15 cellular contexts compared by ENCODE assay signal in the genomic region with DNA sequence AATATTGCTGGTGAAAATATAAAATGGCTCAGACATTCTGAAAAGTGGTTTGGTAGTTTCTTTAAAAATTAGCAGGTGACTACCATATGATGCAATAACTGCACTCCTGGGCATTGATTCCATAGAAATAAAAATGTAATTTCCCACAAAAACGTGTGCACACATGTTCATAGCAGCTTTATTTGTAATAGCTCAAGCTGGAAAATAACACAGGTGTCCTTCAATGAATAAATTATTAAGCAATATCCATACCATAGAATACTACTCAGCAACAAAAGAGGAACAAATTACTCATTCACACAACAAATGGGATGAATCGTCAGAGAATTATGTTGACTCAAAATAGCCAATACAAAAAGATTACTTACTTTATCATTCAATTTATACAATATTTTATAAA.
A peak's percentile ranks its signal among the peaks of the same experiment; 100 is the strongest.
DNase-seq lines count a peak whose midpoint lies in the region; ATAC-seq and TF ChIP-seq lines count a peak whose summit lies in the region.
"Had no signal": no experiment of that assay in that cellular context is flagged by ENCODE, and none has a peak within 500 bp of the region (broad histone marks: within the 10 kb centered on the region; RNA-seq: fewer than 3 reads in every experiment).

No MANE protein-coding gene starts in this region.

- dilution Hi-C loops in mammary epithelial cell (cut with HindIII; ENCODE audit: low sequenced_read_pairs) = no loop called here

- in situ Hi-C loops in mammary epithelial cell (cut with MboI; ENCODE audit: low sequenced_read_pairs in 2 of 2) = no loop called here

- WGBS in mammary epithelial cell (ENCODE audit: low coverage, missing lambda C conversion rate) = 4% methylated on average over 2 of the region's 2 CpGs

- H4K20me1 ChIP-seq in mammary epithelial cell (ENCODE audit: insufficient read depth, low read length) = no peaks in the 10 kb centered on the region

- no peaks in the 10 kb centered on the region for H3K9me3 ChIP-seq in mammary epithelial cell (replicated peaks; ENCODE audit: insufficient read depth, low read length)
- H3K9me3 ChIP-seq: Peyer's patch had no signal

- no peak for ATAC-seq in HG03342 (IDR thresholded peaks at IDR 0.05; ENCODE audit: unreplicated experiment)
- ATAC-seq: GM12878 had no signal

- no peaks in the 10 kb centered on the region for H3K79me2 ChIP-seq in mammary epithelial cell (ENCODE audit: insufficient read depth, low read length)

- intact Hi-C loops in mammary epithelial cell (cut with micrococcal nuclease) = loop anchor here (2.0 kb wide), 1 partner anchor 23 kb away; no protein-coding TSS in a partner anchor

- H2AFZ ChIP-seq in mammary epithelial cell (ENCODE audit: low read depth, low read length) = no peak overlapping the region

- peak overlapping the region; percentile 23 for H3K4me2 ChIP-seq in mammary epithelial cell (ENCODE audit: insufficient read depth, low read depth, low read length)

- no peak overlapping the region for H3K9ac ChIP-seq in mammary epithelial cell (ENCODE audit: insufficient read depth, low read length)

- no peaks in the 10 kb centered on the region for H3K27me3 ChIP-seq in mammary epithelial cell (ENCODE audit: insufficient read depth, low read length)
- H3K27me3 ChIP-seq: Peyer's patch had no signal

- BruUV-seq in mammary epithelial cell (replicated peaks; lab: Mats Ljungman, UMichigan) = no TSS peak

- CTCF ChIA-PET in mammary epithelial cell (lab: Charles Lee; ENCODE audit: low non-redundant PET) = no interaction called here

- H3K4me1 ChIP-seq in mammary epithelial cell (ENCODE audit: insufficient read depth, low read length) = peaks cover 6% of the 10 kb centered on the region
- H3K4me1 ChIP-seq: Peyer's patch had no signal

- no peaks in the 10 kb centered on the region for H3K36me3 ChIP-seq in mammary epithelial cell (ENCODE audit: insufficient read depth, low read length)
- H3K36me3 ChIP-seq: Peyer's patch had no signal

- DNase-seq in AG10803 (ENCODE audit: low read depth) = peak; percentile 33
- DNase-seq in HPDE6-E6E7 (ENCODE audit: extremely low spot score) = peak; percentile 48
- DNase-seq in mammary epithelial cell = peak; percentile 92
- DNase-seq in fibroblast of pulmonary artery (ENCODE audit: low read depth) = peak; percentile 23
- DNase-seq in ureter (ENCODE audit: low spot score) = no peak
- DNase-seq in NK-92 (lab: John Stamatoyannopoulos, UW; ENCODE audit: unreplicated experiment) = no peak
- DNase-seq in ecto neural progenitor cell (ENCODE audit: low spot score) = no peak
- DNase-seq: KG1, NCI-H1092, NCI-H226, Peyer's patch, SIG-M5 had no signal

- H3K27ac ChIP-seq in mammary epithelial cell (ENCODE audit: insufficient read depth, low read depth, low read length) = peak overlapping the region; percentile 59
- H3K27ac ChIP-seq: C4-2B, Peyer's patch had no signal

- TF ChIP-seq CTCF in AG10803 (conservative IDR thresholded peaks at IDR 0.05; ENCODE audit: low read length) (no peak), mammary epithelial cell (conservative IDR thresholded peaks at IDR 0.05 in 1 of 2, IDR thresholded peaks at IDR 0.05 in 1 of 2; ENCODE audit: extremely low read depth in 1 of 2, insufficient read depth in 1 of 2, low read depth in 1 of 2, low read length in 2 of 2) (no peak), fibroblast of pulmonary artery (IDR thresholded peaks at IDR 0.05; ENCODE audit: low read length, missing control alignments) (no peak)

- no peak overlapping the region for H3K4me3 ChIP-seq in AG10803 (ENCODE audit: low read length)
- no peak overlapping the region for H3K4me3 ChIP-seq in mammary epithelial cell (replicated peaks in 1 of 3; ENCODE audit: insufficient read depth in 1 of 3, low read depth in 2 of 3, low read length in 3 of 3)
- no peak overlapping the region for H3K4me3 ChIP-seq in fibroblast of pulmonary artery (replicated peaks; ENCODE audit: low read depth, low read length)
- H3K4me3 ChIP-seq: GM12878, Peyer's patch had no signal

Comparison
In these comparisons a context has a peak if more than half of its experiments do, and no peak if none do; other contexts are left out.
1. DNase-seq: peak in AG10803 (single experiment), HPDE6-E6E7 (single experiment), mammary epithelial cell (single experiment) and fibroblast of pulmonary artery (single experiment); none in ureter (single experiment), NK-92 (single experiment) and ecto neural progenitor cell (single experiment).